Comparison of ENCODE assay signal across 1 cellular context in genomic region chrX:35166023-35166422, GRCh38.
TF ChIP-seq lines count a peak whose summit lies in the region.

No MANE protein-coding gene starts in this region.

TF ChIP-seq in Ishikawa, 13 proteins besides CTCF, POLR2A, EP300 and RAD21 (continued from another document):
- TF ChIP-seq TEAD4 (IDR thresholded peaks at IDR 0.05) (peak; percentile 57), TAF1 (IDR thresholded peaks at IDR 0.05; ENCODE audit: low read depth) (no peak)
